Comparison of ENCODE assay signal across 8 cellular contexts in genomic region chr19:23075031-23075733, GRCh38. TPM values are rescaled to one million over a fixed set of nuclear protein-coding genes. Genes with fewer than 3 reads are reported as not detected.
DNase-seq lines count a peak whose midpoint lies in the region; ATAC-seq and TF ChIP-seq lines count a peak whose summit lies in the region.

No MANE protein-coding gene starts in this region.

- peak overlapping the region; percentile 97 for H2BK120ac ChIP-seq in H9 (ENCODE audit: low read depth, low read length, poor library complexity, severe bottlenecking)

- H2AFZ ChIP-seq in H9 (ENCODE audit: low read length) (no peak overlapping the region), smooth muscle cell (ENCODE audit: low read depth) (peak overlapping the region; percentile 85)

- peak overlapping the region; percentile 41 for H3T11ph ChIP-seq in H9 (ENCODE audit: low read length)

- CTCF ChIA-PET in CD8-positive, alpha-beta T cell (lab: Charles Lee), result no interaction called here
- CTCF ChIA-PET in T-cell (lab: Charles Lee), result no interaction called here

- H3K4me1 ChIP-seq in CD8-positive, alpha-beta T cell (ENCODE audit: insufficient read depth, low read length), result no peaks in the 10 kb centered on the region
- H3K4me1 ChIP-seq in H9 (ENCODE audit: insufficient read depth, low read length), result no peaks in the 10 kb centered on the region; the same call in 1 of the 2 replicates
- no peaks in the 10 kb centered on the region for H3K4me1 ChIP-seq in smooth muscle cell (ENCODE audit: low read depth)

- H3K23me2 ChIP-seq in H9 (ENCODE audit: insufficient read length, low read depth, low read length, poor library complexity, severe bottlenecking), result peaks cover 4% of the 10 kb centered on the region

- no peak overlapping the region for H3K27ac Mint-ChIP-seq in CD8-positive, alpha-beta T cell
- H3K27ac Mint-ChIP-seq in H9 (peak overlapping the region; percentile 99 to 100 (median 99)), T-cell (no peak overlapping the region)

- no peaks in the 10 kb centered on the region for H3K9me3 ChIP-seq in CD8-positive, alpha-beta T cell (ENCODE audit: low read length)
- H3K9me3 ChIP-seq in H9 (ENCODE audit: control insufficient read depth, low read depth, low read length) (no peaks in the 10 kb centered on the region), smooth muscle cell (replicated peaks; ENCODE audit: low read depth) (no peaks in the 10 kb centered on the region)

- peaks cover 18% of the 10 kb centered on the region; the same call in 1 of the 2 replicates for H3K79me2 ChIP-seq in H9 (ENCODE audit: insufficient read depth, low read length)
- H3K79me2 ChIP-seq in smooth muscle cell (ENCODE audit: low read depth), result peaks cover 17% of the 10 kb centered on the region

- H4K91ac ChIP-seq in H9 (ENCODE audit: insufficient read length, low read depth, low read length), result peak overlapping the region; percentile 59

- H2BK20ac ChIP-seq in H9 (ENCODE audit: low read depth, low read length, poor library complexity, severe bottlenecking), result no peak overlapping the region

- WGBS in H9 (ENCODE audit: extremely low coverage, insufficient read length, low lambda C conversion rate), result no CpG with 5 or more reads among the region's 48 CpGs
- WGBS in smooth muscle cell (ENCODE audit: low lambda C conversion rate), result under 1% methylated on average over 48 of the region's 48 CpGs

- H3K4ac ChIP-seq in H9 (ENCODE audit: low read depth, low read length), result no peak overlapping the region; the same call in 1 of the 2 replicates

- H3K4me2 ChIP-seq in H9 (ENCODE audit: insufficient read depth, insufficient read length, low read length) (peak overlapping the region; percentile 59), smooth muscle cell (peak overlapping the region; percentile 85)

- intact Hi-C loops in CD8-positive, alpha-beta T cell (cut with DNase I, micrococcal nuclease), result no loop called here

- H3K27me3 Mint-ChIP-seq in CD8-positive, alpha-beta T cell (ENCODE audit: low read depth), result peaks cover 36% of the 10 kb centered on the region
- peaks cover 5% of the 10 kb centered on the region for H3K27me3 Mint-ChIP-seq in H9 (ENCODE audit: low read depth)
- H3K27me3 Mint-ChIP-seq in T-cell, result peaks cover 23 to 29% of the 10 kb centered on the region in 2 donors

- peak overlapping the region; percentile 84 for H2BK5ac ChIP-seq in H9 (ENCODE audit: insufficient read length, low read length)

- peak overlapping the region; percentile 100 for H3K18ac ChIP-seq in H9 (ENCODE audit: insufficient read length, low read depth, low read length)

- H3K79me1 ChIP-seq in H9 (ENCODE audit: insufficient read depth, low read depth, low read length, poor library complexity, severe bottlenecking), result no peaks in the 10 kb centered on the region

- H2BK12ac ChIP-seq in H9 (ENCODE audit: insufficient read length, low read depth, low read length), result no peak overlapping the region

- no peaks in the 10 kb centered on the region for H3K36me3 Mint-ChIP-seq in CD8-positive, alpha-beta T cell
- H3K36me3 Mint-ChIP-seq in H9 (ENCODE audit: insufficient read depth in 1 of 3, low read depth in 3 of 3) (peaks cover 17 to 36% (median 32%) of the 10 kb centered on the region in 3 experiments), T-cell (no peaks in the 10 kb centered on the region)

- no peak for DNase-seq in CD8-positive, alpha-beta T cell
- DNase-seq in H9, result peak; percentile 97
- DNase-seq in NCI-H524 (lab: John Stamatoyannopoulos, UW), result peak; percentile 31 to 62
- DNase-seq in cardiac fibroblast (ENCODE audit: low read depth in 2 of 2), result peak; percentile 73
- peak; percentile 77 for DNase-seq in iris pigment epithelial cell (ENCODE audit: low read depth)
- DNase-seq in smooth muscle cell (lab: John Stamatoyannopoulos, UW; ENCODE audit: unreplicated experiment), result no peak
- DNase-seq in T-cell, result no peak
- DNase-seq in hepatic stellate cell (ENCODE audit: low spot score), result no peak

- H3K56ac ChIP-seq in H9 (ENCODE audit: insufficient read length, low read depth, low read length), result peak overlapping the region; percentile 40

- H3K4me1 Mint-ChIP-seq in CD8-positive, alpha-beta T cell (ENCODE audit: low read depth), result peaks cover 4% of the 10 kb centered on the region
- H3K4me1 Mint-ChIP-seq in H9 (peaks cover 22 to 33% of the 10 kb centered on the region in 2 experiments), T-cell (peaks cover 0 to 4% (median 3%) of the 10 kb centered on the region in 3 donors)

- peak overlapping the region; percentile 98 for H4K5ac ChIP-seq in H9 (ENCODE audit: insufficient read length, low read depth, low read length)

- H3K9ac ChIP-seq in H9 (ENCODE audit: extremely low read depth, insufficient read length, low read length), result peak overlapping the region; percentile 99
- peak overlapping the region; percentile 42 for H3K9ac ChIP-seq in smooth muscle cell (ENCODE audit: low read depth)

- no peak overlapping the region for H2AK5ac ChIP-seq in H9 (ENCODE audit: insufficient read length, low read length)

- H3K36me3 ChIP-seq in CD8-positive, alpha-beta T cell (ENCODE audit: insufficient read depth, low read length), result no peaks in the 10 kb centered on the region
- H3K36me3 ChIP-seq in smooth muscle cell (ENCODE audit: low read depth), result no peaks in the 10 kb centered on the region

- no peaks in the 10 kb centered on the region for H3K27me3 ChIP-seq in CD8-positive, alpha-beta T cell (ENCODE audit: insufficient read depth, low read length)
- H3K27me3 ChIP-seq in H9 (ENCODE audit: insufficient read depth, low read length) (no peaks in the 10 kb centered on the region), smooth muscle cell (ENCODE audit: low read depth) (no peaks in the 10 kb centered on the region)

- no peak for ATAC-seq in CD8-positive, alpha-beta T cell
- ATAC-seq in T-cell (replicated peaks in 1 of 4), result no peak

- no peaks in the 10 kb centered on the region for H4K20me1 ChIP-seq in H9 (ENCODE audit: control insufficient read depth, insufficient read depth, insufficient read length)
- no peaks in the 10 kb centered on the region for H4K20me1 ChIP-seq in smooth muscle cell (ENCODE audit: low read depth)

- TF ChIP-seq CTCF in CD8-positive, alpha-beta T cell (IDR thresholded peaks at IDR 0.05), result no peak
- TF ChIP-seq CTCF in H9 (conservative IDR thresholded peaks at IDR 0.05) (no peak; the same call in 2 of the 3 replicates), cardiac fibroblast (IDR thresholded peaks at IDR 0.05; ENCODE audit: low read depth, low read length) (no peak), smooth muscle cell (IDR thresholded peaks at IDR 0.05; ENCODE audit: borderline replicate concordance, insufficient read depth, poor library complexity, severe bottlenecking) (no peak)

- H3K9me3 Mint-ChIP-seq in CD8-positive, alpha-beta T cell, result peaks cover 7% of the 10 kb centered on the region
- H3K9me3 Mint-ChIP-seq in H9 (peaks cover 10 to 46% of the 10 kb centered on the region in 2 experiments), T-cell (peaks cover 10 to 25% (median 10%) of the 10 kb centered on the region in 3 donors)

- H3K14ac ChIP-seq in H9 (ENCODE audit: insufficient read depth, low read length), result peak overlapping the region; percentile 99

- H3K4me3 Mint-ChIP-seq in CD8-positive, alpha-beta T cell, result peak overlapping the region; percentile 49
- peak overlapping the region; percentile 91 to 94 for H3K4me3 Mint-ChIP-seq in H9
- peak overlapping the region in 1 of 3 donors; percentile 40 for H3K4me3 Mint-ChIP-seq in T-cell

- 0 out of 2 replicates have a peak overlapping the region, but pooled peaks have one; percentile 39 for H2BK15ac ChIP-seq in H9 (ENCODE audit: low read depth, low read length)

- H3K23ac ChIP-seq in H9 (ENCODE audit: insufficient read length, low read depth, low read length), result no peak overlapping the region

- H3K4me3 ChIP-seq in CD8-positive, alpha-beta T cell (ENCODE audit: low read depth, low read length), result no peak overlapping the region
- H3K4me3 ChIP-seq in cardiac fibroblast (replicated peaks in 1 of 2; ENCODE audit: low read depth in 2 of 2, low read length in 2 of 2) (peak overlapping the region; percentile 84 to 87), smooth muscle cell (peak overlapping the region; percentile 84)

- POLR2A ChIA-PET in CD8-positive, alpha-beta T cell (lab: Charles Lee), result no interaction called here
- POLR2A ChIA-PET in T-cell (lab: Charles Lee), result no interaction called here

- no peak overlapping the region for H3K27ac ChIP-seq in CD8-positive, alpha-beta T cell (ENCODE audit: low read depth, low read length)
- H3K27ac ChIP-seq in H9 (ENCODE audit: insufficient read length, low read depth, low read length) (peak overlapping the region; percentile 87), smooth muscle cell (ENCODE audit: low read depth) (no peak overlapping the region)

- no peak overlapping the region for H4K8ac ChIP-seq in H9 (replicated peaks; ENCODE audit: insufficient read length, low read depth, low read length)

- H3F3A ChIP-seq in smooth muscle cell (ENCODE audit: low read depth), result no peaks in the 10 kb centered on the region

RNA-seq across cellular contexts. Expression of gene ZNF730, which starts 41.6 kb away (rescaled TPM):
- total RNA-seq in CD8-positive, alpha-beta T cell, result not detected
- 19.7 and 21.4 TPM in 2 replicates for total RNA-seq in H9 (2021)
- total RNA-seq in smooth muscle cell, result 8.4 and 16.8 TPM in 2 replicates
- polyA plus RNA-seq in smooth muscle cell, result 0.83 and 2.4 TPM in 2 replicates
- under 1 TPM in 2 of 5 donors, not detected in 3; 0.09 to 0.20 TPM for total RNA-seq in T-cell

Comparison
In these comparisons a context has a peak if more than half of its experiments do, and no peak if none do; other contexts are left out.
1. DNase-seq: peak in H9 (single experiment), NCI-H524 (2 of 2), cardiac fibroblast (2 of 2) and iris pigment epithelial cell (single experiment); none in CD8-positive, alpha-beta T cell (0 of 7), smooth muscle cell (single experiment), T-cell (0 of 34) and hepatic stellate cell (single experiment).
2. H3K27ac Mint-ChIP-seq: peak in H9 (3 of 3); none in CD8-positive, alpha-beta T cell (single experiment) and T-cell (0 of 2).